ENCODE assay signal across 9 cellular contexts in genomic region chr12:28998662-28999120, GRCh38.
DNase-seq lines count a peak whose midpoint lies in the region; ATAC-seq, FAIRE-seq and TF ChIP-seq lines count a peak whose summit lies in the region.
"Had no signal": no experiment of that assay in that cellular context is flagged by ENCODE, and none has a peak within 500 bp of the region (broad histone marks: within the 10 kb centered on the region; RNA-seq: fewer than 3 reads in every experiment).

No MANE protein-coding gene starts in this region.

- peaks cover 0 to 2% of the 10 kb centered on the region in 2 donors for H3K27me3 ChIP-seq in small intestine (ENCODE audit: control insufficient read depth in 2 of 2, insufficient read depth in 2 of 2, low read length in 2 of 2)

- no peak for FAIRE-seq in small intestine (lab: Jason Lieb, UNC)

- H3K79me2 ChIP-seq in OCI-LY7 (ENCODE audit: insufficient read depth, low read depth, low read length), result no peaks in the 10 kb centered on the region

- CTCF ChIA-PET in OCI-LY7 (lab: Charles Lee; ENCODE audit: unreplicated experiment), result no interaction called here

- DNase-seq in AG08395 (ENCODE audit: low spot score) (peak; percentile 62), OCI-LY7 (ENCODE audit: low spot score) (no peak), fibroblast of peridontal ligament (ENCODE audit: extremely low read depth) (peak; percentile 87), small intestine (peak; percentile 11), left colon (no peak), T-helper 17 cell (no peak)

- intact Hi-C loops in OCI-LY7 (cut with micrococcal nuclease; ENCODE audit: unreplicated experiment), result no loop called here
- intact Hi-C loops in left colon (cut with DNase I, micrococcal nuclease), result no loop called here

- H3K36me3 ChIP-seq in OCI-LY7 (ENCODE audit: insufficient read depth, low read length), result no peaks in the 10 kb centered on the region
- no peaks in the 10 kb centered on the region for H3K36me3 ChIP-seq in small intestine (ENCODE audit: control insufficient read depth in 2 of 2, insufficient read depth in 2 of 2, low read length in 2 of 2)

- no peak overlapping the region for H3K4me2 ChIP-seq in OCI-LY7 (ENCODE audit: low read length)

- H3K27me3 Mint-ChIP-seq in T-helper 17 cell, result peaks cover 10% of the 10 kb centered on the region

- H3K27ac ChIP-seq in OCI-LY7 (ENCODE audit: low read depth, low read length, poor library complexity, severe bottlenecking) (no peak overlapping the region), small intestine (ENCODE audit: low read depth in 1 of 2, low read length in 1 of 2) (no peak overlapping the region)

- H3K36me3 Mint-ChIP-seq in T-helper 17 cell (ENCODE audit: low read depth), result peaks cover 2% of the 10 kb centered on the region

- H4K20me1 ChIP-seq in OCI-LY7 (ENCODE audit: insufficient read depth, low read length), result no peaks in the 10 kb centered on the region

- peak; percentile 20; the same call in 1 of the 2 replicates for TF ChIP-seq CTCF in GM12875 (IDR thresholded peaks at IDR 0.05; ENCODE audit: borderline replicate concordance, insufficient read depth, low read depth, low read length)
- TF ChIP-seq CTCF in OCI-LY7 (conservative IDR thresholded peaks at IDR 0.05; ENCODE audit: low read length), result peak; percentile 69

- WGBS in small intestine, 3 donors, result 57 to 75% (median 67%) methylated on average over 4 of the region's 4 CpGs

- ATAC-seq in left colon, result no peak
- ATAC-seq in HG02870 (IDR thresholded peaks at IDR 0.05; ENCODE audit: unreplicated experiment), result no peak
- no peak for ATAC-seq in T-helper 17 cell

- no peaks in the 10 kb centered on the region for H3K9me2 ChIP-seq in OCI-LY7 (ENCODE audit: insufficient read depth, low read length)

- H3K4me1 ChIP-seq in OCI-LY7 (ENCODE audit: insufficient read depth, low read length, poor library complexity, severe bottlenecking), result no peaks in the 10 kb centered on the region
- no peaks in the 10 kb centered on the region for H3K4me1 ChIP-seq in small intestine (ENCODE audit: control insufficient read depth in 2 of 2, insufficient read depth in 1 of 2, low read depth in 1 of 2, low read length in 1 of 2)

- POLR2A ChIA-PET in OCI-LY7 (lab: Charles Lee), result interaction anchor here (1.1 kb wide), 1 partner anchor 36 kb away, joined by 4 read pairs; no protein-coding TSS in a partner anchor

- H2AFZ ChIP-seq in OCI-LY7 (ENCODE audit: low read length), result no peak overlapping the region

- BruUV-seq in OCI-LY7 (replicated peaks; lab: Mats Ljungman, UMichigan), result no TSS peak

- H3K9me3 ChIP-seq in OCI-LY7 (ENCODE audit: low read length), result no peaks in the 10 kb centered on the region
- H3K9me3 ChIP-seq in small intestine (ENCODE audit: control insufficient read depth, low read depth), result no peaks in the 10 kb centered on the region
- no peaks in the 10 kb centered on the region for H3K9me3 ChIP-seq in T-helper 17 cell (ENCODE audit: control insufficient read depth, low read length, poor library complexity, severe bottlenecking)

- no peak overlapping the region for H3K27ac Mint-ChIP-seq in T-helper 17 cell
- H3K27ac Mint-ChIP-seq: stimulated activated naive CD8-positive, alpha-beta T cell treated with anti-CD3 and anti-CD28 coated beads, Interleukin-15, Interleukin-2, amounts not matched to agents 100 ng/mL and 50 ng/mL, for 24 hours had no signal

- H3K4me3 ChIP-seq in GM12875 (ENCODE audit: low read depth, low read length), result no peak overlapping the region
- no peak overlapping the region for H3K4me3 ChIP-seq in OCI-LY7 (ENCODE audit: low read depth, low read length, poor library complexity, severe bottlenecking)
- H3K4me3 ChIP-seq in small intestine (ENCODE audit: low read depth in 1 of 2, low read length in 2 of 2), result no peak overlapping the region

- H3K4me3 Mint-ChIP-seq in T-helper 17 cell, result no peak overlapping the region
- H3K4me3 Mint-ChIP-seq: stimulated activated naive CD8-positive, alpha-beta T cell treated with anti-CD3 and anti-CD28 coated beads, Interleukin-15, Interleukin-2, amounts not matched to agents 100 ng/mL and 50 ng/mL, for 24 hours had no signal

- H3K4me1 Mint-ChIP-seq in T-helper 17 cell, result no peaks in the 10 kb centered on the region

Comparison
In these comparisons a context has a peak if more than half of its experiments do, and no peak if none do; other contexts are left out.
1. DNase-seq: peak in AG08395 (single experiment), fibroblast of peridontal ligament (single experiment) and small intestine (single experiment); none in OCI-LY7 (single experiment), left colon (0 of 2) and T-helper 17 cell (0 of 3).